Comparison of ENCODE assay signal across 8 cellular contexts in genomic region chr7:131859162-131859821, GRCh38.
DNase-seq lines count a peak whose midpoint lies in the region; ATAC-seq and TF ChIP-seq lines count a peak whose summit lies in the region.

No MANE protein-coding gene starts in this region.

- ATAC-seq in Right ventricle myocardium inferior (peak; percentile 56), HG02642 (IDR thresholded peaks at IDR 0.05; ENCODE audit: poor library complexity, unreplicated experiment) (peak; percentile 78), memory B cell (ENCODE audit: low read depth) (peak; percentile 35)

- H3K4me3 Mint-ChIP-seq in endodermal cell (no peak overlapping the region), memory B cell (no peak overlapping the region)

- H3K27me3 Mint-ChIP-seq in endodermal cell (ENCODE audit: insufficient read depth) = no peaks in the 10 kb centered on the region
- no peaks in the 10 kb centered on the region for H3K27me3 Mint-ChIP-seq in memory B cell

- H3K36me3 Mint-ChIP-seq in endodermal cell (ENCODE audit: low read depth) = no peaks in the 10 kb centered on the region
- no peaks in the 10 kb centered on the region for H3K36me3 Mint-ChIP-seq in memory B cell

- peaks cover 23% of the 10 kb centered on the region for H3K9me3 ChIP-seq in endodermal cell (ENCODE audit: control insufficient read depth, low read length)

- H3K4me1 ChIP-seq in endodermal cell (ENCODE audit: control insufficient read depth, insufficient read depth, low read length) = peaks cover 7% of the 10 kb centered on the region

- H3K9ac ChIP-seq in endodermal cell (ENCODE audit: extremely low read depth, low read length, poor library complexity, severe bottlenecking) = no peak overlapping the region

- intact Hi-C loops in Right ventricle myocardium inferior (cut with DNase I) (no loop called here), cardiac septum (cut with DNase I) (no loop called here)

- no peak overlapping the region for H3K27ac ChIP-seq in endodermal cell (ENCODE audit: low read depth, low read length)

- DNase-seq in Right ventricle myocardium inferior (ENCODE audit: missing footprints) = no peak
- DNase-seq in cardiac septum (ENCODE audit: low spot score) = no peak
- DNase-seq in NCI-H187 treated with DMSO at 0.1 percent for 48 hours (lab: John Stamatoyannopoulos, UW) = peak; percentile 30
- peak; percentile 20 to 39 for DNase-seq in activated CD4-positive, alpha-beta T cell treated with anti-CD3 and anti-CD28 coated beads for 24 hours (ENCODE audit: low read depth in 2 of 2)
- DNase-seq in endodermal cell = peak; percentile 92
- peak; percentile 19 to 20 for DNase-seq in memory B cell (ENCODE audit: low spot score in 2 of 2)
- peak; percentile 68 for DNase-seq in stimulated activated CD8-positive, alpha-beta memory T cell treated with anti-CD3 and anti-CD28 coated beads, Interleukin-4, amount 100 ng/mL, for 48 hours

- H3K4me1 Mint-ChIP-seq in endodermal cell = peaks cover 29% of the 10 kb centered on the region
- H3K4me1 Mint-ChIP-seq in memory B cell = no peaks in the 10 kb centered on the region

- no peak overlapping the region for H3K27ac Mint-ChIP-seq in endodermal cell
- H3K27ac Mint-ChIP-seq in memory B cell = no peak overlapping the region

- H3K4me3 ChIP-seq in endodermal cell (ENCODE audit: low read length) = no peak overlapping the region

- H3K36me3 ChIP-seq in endodermal cell (ENCODE audit: control insufficient read depth, insufficient read depth, low read length) = no peaks in the 10 kb centered on the region

- 29 to 35% methylated on average over 5 to 6 of the region's 6 CpGs for WGBS in endodermal cell (ENCODE audit: insufficient coverage in 1 of 2, insufficient read length in 1 of 2), 2 experiments

- peaks cover 19% of the 10 kb centered on the region for H3K9me3 Mint-ChIP-seq in endodermal cell
- H3K9me3 Mint-ChIP-seq in memory B cell = peaks cover 6% of the 10 kb centered on the region

- TF ChIP-seq CTCF in endodermal cell (conservative IDR thresholded peaks at IDR 0.05) = peak; percentile 94

- no peaks in the 10 kb centered on the region for H3K27me3 ChIP-seq in endodermal cell (ENCODE audit: control insufficient read depth, insufficient read depth, low read length, poor library complexity, severe bottlenecking)

Comparison
In these comparisons a context has a peak if more than half of its experiments do, and no peak if none do; other contexts are left out.
1. DNase-seq: peak in NCI-H187 treated with DMSO at 0.1 percent for 48 hours (single experiment), activated CD4-positive, alpha-beta T cell treated with anti-CD3 and anti-CD28 coated beads for 24 hours (2 of 2), endodermal cell (single experiment), memory B cell (2 of 2) and stimulated activated CD8-positive, alpha-beta memory T cell treated with anti-CD3 and anti-CD28 coated beads, Interleukin-4, amount 100 ng/mL, for 48 hours (single experiment); none in Right ventricle myocardium inferior (single experiment) and cardiac septum (single experiment).
2. Peak in every context shown above with its lines, with median percentiles within 50 percentile points of each other: ATAC-seq.